ENCODE assay signal across 10 cellular contexts in genomic region chr21:44485796-44486195, GRCh38. TPM values are rescaled to one million over a fixed set of nuclear protein-coding genes. Genes with fewer than 3 reads are reported as not detected.
A peak's percentile ranks its signal among the peaks of the same experiment; 100 is the strongest.
DNase-seq lines count a peak whose midpoint lies in the region; ATAC-seq and TF ChIP-seq lines count a peak whose summit lies in the region.
"Had no signal": no experiment of that assay in that cellular context is flagged by ENCODE, and none has a peak within 500 bp of the region (broad histone marks: within the 10 kb centered on the region; RNA-seq: fewer than 3 reads in every experiment).

No MANE protein-coding gene starts in this region.

- no peak overlapping the region for H3K4me3 Mint-ChIP-seq in MCF 10A (ENCODE audit: unreplicated experiment)

- no peak for DNase-seq in breast epithelium (ENCODE audit: low spot score in 2 of 2)
- no peak for DNase-seq in MCF 10A (ENCODE audit: unreplicated experiment)
- DNase-seq in central memory CD4-positive, alpha-beta T cell = peak; percentile 2
- DNase-seq in mesendoderm = no peak
- no peak for DNase-seq in upper lobe of right lung
- DNase-seq in COR-L47 (lab: John Stamatoyannopoulos, UW) = no peak
- no peak for DNase-seq in globus pallidus (ENCODE audit: low spot score)
- DNase-seq: NCI-H1105 had no signal

- no peaks in the 10 kb centered on the region for H3K36me3 ChIP-seq in breast epithelium
- no peaks in the 10 kb centered on the region for H3K36me3 ChIP-seq in mesendoderm (ENCODE audit: control insufficient read depth, insufficient read depth, low read length)
- H3K36me3 ChIP-seq in upper lobe of right lung = no peaks in the 10 kb centered on the region

- peak overlapping the region; percentile 11 to 31 (median 24) for H3K4me3 ChIP-seq in breast epithelium
- peak overlapping the region; percentile 58 for H3K4me3 ChIP-seq in mesendoderm (ENCODE audit: low read length)
- H3K4me3 ChIP-seq in upper lobe of right lung = peak overlapping the region; percentile 25

- H2BK15ac ChIP-seq in mesendoderm (replicated peaks; ENCODE audit: low read depth) = no peak overlapping the region

- ATAC-seq in upper lobe of right lung (peak; percentile 71), GM21515 (IDR thresholded peaks at IDR 0.05; ENCODE audit: unreplicated experiment) (no peak)

- no peak overlapping the region for H3K23ac ChIP-seq in mesendoderm (ENCODE audit: low read length)

- peaks cover 6% of the 10 kb centered on the region for H3K79me2 ChIP-seq in mesendoderm (ENCODE audit: control insufficient read depth, insufficient read depth, low read length)

- no peak overlapping the region for H3K27ac Mint-ChIP-seq in MCF 10A (ENCODE audit: low read depth, unreplicated experiment)

- POLR2A ChIA-PET in MCF 10A (lab: Yijun Ruan, JAX) = no interaction called here

- no peak for TF ChIP-seq POLR2A in breast epithelium (IDR thresholded peaks at IDR 0.05)

- H3K27ac ChIP-seq in breast epithelium (no peak overlapping the region), mesendoderm (ENCODE audit: low read depth, low read length) (no peak overlapping the region), upper lobe of right lung (no peak overlapping the region)

- peak overlapping the region; percentile 37 for H3K4me2 ChIP-seq in mesendoderm (ENCODE audit: low read length)

- no peak overlapping the region for H2AK5ac ChIP-seq in mesendoderm (ENCODE audit: low read length)

- H2BK5ac ChIP-seq in mesendoderm (ENCODE audit: low read length) = no peak overlapping the region

- peaks cover 5% of the 10 kb centered on the region for H3K79me1 ChIP-seq in mesendoderm (ENCODE audit: low read length)

- no peak overlapping the region for H2BK120ac ChIP-seq in mesendoderm (ENCODE audit: low read depth, low read length)

- no peak overlapping the region for H4K8ac ChIP-seq in mesendoderm (ENCODE audit: low read depth, low read length)

- H3K9me3 Mint-ChIP-seq in MCF 10A (ENCODE audit: unreplicated experiment) = no peaks in the 10 kb centered on the region

- no CpG with 5 or more reads among the region's 10 CpGs for WGBS in mesendoderm (ENCODE audit: extremely low coverage, insufficient coverage, low lambda C conversion rate)

- H3K27me3 ChIP-seq in breast epithelium (peaks cover 0 to 13% of the 10 kb centered on the region in 2 donors), mesendoderm (ENCODE audit: insufficient read depth, low read length, poor library complexity) (no peaks in the 10 kb centered on the region), upper lobe of right lung (no peaks in the 10 kb centered on the region)

- no peaks in the 10 kb centered on the region for H3K36me3 Mint-ChIP-seq in MCF 10A (ENCODE audit: insufficient read depth, unreplicated experiment)

- H3K9me3 ChIP-seq in breast epithelium (peaks cover 4% of the 10 kb centered on the region in 2 donors), upper lobe of right lung (no peaks in the 10 kb centered on the region)

- H3K4me1 Mint-ChIP-seq in MCF 10A (ENCODE audit: insufficient read depth, unreplicated experiment) = no peaks in the 10 kb centered on the region

- CTCF ChIA-PET in MCF 10A (lab: Yijun Ruan, JAX) = interaction anchor here (1.2 kb wide), 1 partner anchor 10 kb away, joined by 3 read pairs; no protein-coding TSS in a partner anchor

- no peak overlapping the region for H3K18ac ChIP-seq in mesendoderm (ENCODE audit: low read length)

- no peaks in the 10 kb centered on the region for H3K27me3 Mint-ChIP-seq in MCF 10A (ENCODE audit: insufficient read depth, unreplicated experiment)

- H3K56ac ChIP-seq in mesendoderm (ENCODE audit: low read length) = peak overlapping the region; percentile 90

- intact Hi-C loops in breast epithelium (cut with DNase I; ENCODE audit: low total_unique reads) = no loop called here
- intact Hi-C loops in MCF 10A (cut with micrococcal nuclease) = loop anchor here (5.0 kb wide), 1 partner anchor 617 kb away; no protein-coding TSS in a partner anchor
- intact Hi-C loops in upper lobe of right lung (cut with DNase I) = no loop called here

- H3K9ac ChIP-seq in mesendoderm (ENCODE audit: low read length) = peak overlapping the region; percentile 57

- TF ChIP-seq CTCF in breast epithelium (IDR thresholded peaks at IDR 0.05) (no peak), MCF 10A (IDR thresholded peaks at IDR 0.05; ENCODE audit: unreplicated experiment) (no peak), upper lobe of right lung (IDR thresholded peaks at IDR 0.05) (no peak)

- H3K4ac ChIP-seq in mesendoderm (ENCODE audit: low read depth, low read length) = no peak overlapping the region

- no peak overlapping the region for H4K5ac ChIP-seq in mesendoderm (ENCODE audit: low read length)

- no TSS peak for BruUV-seq in MCF 10A (replicated peaks; lab: Mats Ljungman, UMichigan)

- H3K4me1 ChIP-seq in breast epithelium = no peaks in the 10 kb centered on the region
- H3K4me1 ChIP-seq in mesendoderm (ENCODE audit: control insufficient read depth, low read depth, low read length) = no peaks in the 10 kb centered on the region
- no peaks in the 10 kb centered on the region for H3K4me1 ChIP-seq in upper lobe of right lung

RNA-seq across cellular contexts. Expression of gene LRRC3, which starts 30.5 kb away (rescaled TPM):
- total RNA-seq in breast epithelium (1 to 10 TPM; 1.6 to 6.4 (median 2.0) TPM), MCF 10A (2022) (not detected in 2 replicates), upper lobe of right lung (3.6 TPM)
- 6.9 TPM for polyA plus RNA-seq in mesendoderm (2013, experiment 1 of 2)
- polyA plus RNA-seq in mesendoderm (2013, experiment 2 of 2) = 7.0 TPM

RNA-seq across cellular contexts. Expression of gene KRTAP10-1, which starts 54.2 kb away (rescaled TPM):
- not detected for total RNA-seq in breast epithelium
- not detected in 2 replicates for total RNA-seq in MCF 10A (2022)
- polyA plus RNA-seq in mesendoderm (2013, experiment 1 of 2) = not detected
- not detected for polyA plus RNA-seq in mesendoderm (2013, experiment 2 of 2)
- not detected for total RNA-seq in upper lobe of right lung
- total RNA-seq: subcutaneous adipose tissue had no signal
